ENCODE assay signal across 23 cellular contexts in genomic region chrX:10054396-10054795, GRCh38.
"Had no signal": no experiment of that assay in that cellular context is flagged by ENCODE, and none has a peak within 500 bp of the region (broad histone marks: within the 10 kb centered on the region; RNA-seq: fewer than 3 reads in every experiment).

No MANE protein-coding gene starts in this region.

- ATAC-seq: activated CD8-positive, alpha-beta memory T cell treated with anti-CD3 and anti-CD28 coated beads, Interleukin-2, amount 10 ng/mL, durations not matched to agents 7 days and 5 days; activated T-helper 17 cell treated with anti-CD3 and anti-CD28 coated beads, Interleukin-2, amount 50 U/mL, for 72 hours; left colon; stimulated activated effector memory CD8-positive, alpha-beta T cell treated with anti-CD3 and anti-CD28 coated beads, Interleukin-12 subunit alpha, Interleukin-12 subunit beta, amount 100 ng/mL, for 72 hours had no signal

- H3K27ac Mint-ChIP-seq: activated CD4-positive, alpha-beta memory T cell treated with anti-CD3 and anti-CD28 coated beads, Interleukin-2, amount 10 ng/mL, durations not matched to agents 7 days and 5 days; activated CD8-positive, alpha-beta memory T cell treated with anti-CD3 and anti-CD28 coated beads, Interleukin-2, amount 10 ng/mL, durations not matched to agents 7 days and 5 days; activated naive CD8-positive, alpha-beta T cell treated with anti-CD3 and anti-CD28 coated beads for 36 hours; activated T-helper 17 cell treated with anti-CD3 and anti-CD28 coated beads, Interleukin-2, amount 50 U/mL, for 72 hours; memory B cell; stimulated activated effector memory CD8-positive, alpha-beta T cell treated with anti-CD3 and anti-CD28 coated beads, Interleukin-12 subunit alpha, Interleukin-12 subunit beta, amount 100 ng/mL, for 72 hours had no signal

- H3K9me3 Mint-ChIP-seq: activated B cell treated with CpG ODN at 0.5 μM for 24 hours; activated CD4-positive, alpha-beta memory T cell treated with anti-CD3 and anti-CD28 coated beads, Interleukin-2, amount 10 ng/mL, durations not matched to agents 7 days and 5 days; activated T-helper 17 cell treated with anti-CD3 and anti-CD28 coated beads, Interleukin-2, amount 50 U/mL, for 72 hours; memory B cell; stimulated activated effector memory CD8-positive, alpha-beta T cell treated with anti-CD3 and anti-CD28 coated beads, Interleukin-12 subunit alpha, Interleukin-12 subunit beta, amount 100 ng/mL, for 72 hours had no signal

- H3K4me3 Mint-ChIP-seq: activated B cell treated with CpG ODN at 0.5 μM for 24 hours; activated CD4-positive, alpha-beta memory T cell treated with anti-CD3 and anti-CD28 coated beads, Interleukin-2, amount 10 ng/mL, durations not matched to agents 7 days and 5 days; activated CD8-positive, alpha-beta memory T cell treated with anti-CD3 and anti-CD28 coated beads, Interleukin-2, amount 10 ng/mL, durations not matched to agents 7 days and 5 days; activated naive CD8-positive, alpha-beta T cell treated with anti-CD3 and anti-CD28 coated beads for 36 hours; activated T-helper 17 cell treated with anti-CD3 and anti-CD28 coated beads, Interleukin-2, amount 50 U/mL, for 72 hours; memory B cell; stimulated activated effector memory CD8-positive, alpha-beta T cell treated with anti-CD3 and anti-CD28 coated beads, Interleukin-12 subunit alpha, Interleukin-12 subunit beta, amount 100 ng/mL, for 72 hours had no signal

- H3K27me3 Mint-ChIP-seq: activated B cell treated with CpG ODN at 0.5 μM for 24 hours; activated CD4-positive, alpha-beta memory T cell treated with anti-CD3 and anti-CD28 coated beads, Interleukin-2, amount 10 ng/mL, durations not matched to agents 7 days and 5 days; activated CD8-positive, alpha-beta memory T cell treated with anti-CD3 and anti-CD28 coated beads, Interleukin-2, amount 10 ng/mL, durations not matched to agents 7 days and 5 days; activated naive CD8-positive, alpha-beta T cell treated with anti-CD3 and anti-CD28 coated beads for 36 hours; activated T-helper 17 cell treated with anti-CD3 and anti-CD28 coated beads, Interleukin-2, amount 50 U/mL, for 72 hours; memory B cell had no signal

- H3K36me3 ChIP-seq: ovary, right lobe of liver, thoracic aorta had no signal

- H3K27ac ChIP-seq: ovary, right lobe of liver, thoracic aorta had no signal

- H3K36me3 Mint-ChIP-seq: memory B cell had no signal

- DNase-seq: activated B cell treated with CpG ODN at 0.5 μM for 24 hours; activated CD4-positive, alpha-beta memory T cell treated with anti-CD3 and anti-CD28 coated beads, Interleukin-2, amount 10 ng/mL, durations not matched to agents 7 days and 5 days; activated CD4-positive, alpha-beta T cell treated with anti-CD3 and anti-CD28 coated beads for 4 hours; activated CD8-positive, alpha-beta memory T cell treated with anti-CD3 and anti-CD28 coated beads, Interleukin-2, amount 10 ng/mL, durations not matched to agents 7 days and 5 days; activated naive CD4-positive, alpha-beta T cell; activated naive CD8-positive, alpha-beta T cell treated with anti-CD3 and anti-CD28 coated beads for 36 hours; amygdala; central memory CD4-positive, alpha-beta T cell; dorsolateral prefrontal cortex; foreskin melanocyte; hypothalamus; islet precursor cell; left colon; ovary; right lobe of liver; stimulated activated CD4-positive, alpha-beta T cell treated with anti-CD3 and anti-CD28 coated beads, Interleukin-4, amount 100 ng/mL, for 1 hour; SW 1271; T-helper 2 cell had no signal

- H3K4me1 ChIP-seq: right lobe of liver had no signal

- H3K4me3 ChIP-seq: dorsolateral prefrontal cortex, ovary, right lobe of liver, smooth muscle cell, thoracic aorta had no signal

- H3K9me3 ChIP-seq: ovary, right lobe of liver, thoracic aorta had no signal

- H3K27me3 ChIP-seq: ovary, right lobe of liver had no signal
